In the genomic region with DNA sequence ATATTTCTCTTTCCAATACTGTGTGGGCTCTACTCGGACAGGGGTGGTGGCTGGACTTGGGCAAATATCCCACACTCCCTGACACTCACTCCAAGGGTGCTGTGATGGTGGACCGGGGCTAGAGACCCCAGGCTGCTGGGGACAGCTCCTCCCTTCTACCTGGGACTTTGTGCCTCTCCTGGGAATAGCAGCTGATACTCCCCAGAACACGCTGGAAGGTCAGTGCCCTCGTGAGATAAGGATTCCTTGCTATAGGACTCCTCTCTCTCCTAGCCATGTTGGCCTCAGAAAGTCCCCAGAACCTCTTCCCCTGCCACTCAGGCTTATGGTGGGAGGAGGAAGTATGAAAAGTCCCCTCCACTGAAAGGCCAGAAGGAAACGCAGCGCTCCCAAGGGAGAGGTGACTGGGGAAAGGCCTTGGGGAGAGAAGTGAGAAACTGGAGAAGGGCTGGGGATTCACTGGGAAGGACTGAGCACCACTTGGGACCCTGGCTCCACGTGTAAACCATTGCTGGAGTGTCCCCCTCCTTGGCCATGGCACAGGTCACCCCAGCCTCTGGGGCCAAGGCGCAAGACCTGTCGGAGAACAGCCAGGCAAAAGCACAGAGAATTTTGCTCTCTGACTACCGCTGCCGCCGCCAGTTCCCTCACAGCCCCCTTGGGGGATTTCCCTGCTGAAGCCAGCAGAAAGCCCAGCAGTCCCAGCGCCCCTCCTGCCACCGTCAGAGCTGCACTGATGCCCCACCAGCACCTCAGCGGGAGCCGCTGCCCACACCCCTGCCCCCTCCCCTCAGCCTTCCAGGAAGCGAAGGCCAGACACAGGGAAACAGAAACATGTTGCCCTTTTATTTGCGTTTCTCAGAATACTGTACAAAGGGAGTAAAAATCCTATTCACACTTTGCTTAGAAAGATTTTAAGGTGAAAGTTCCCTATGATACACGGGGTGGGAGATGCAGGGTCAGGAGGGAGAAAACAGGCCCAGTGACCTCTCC, we compare ENCODE assay signal across 9 cellular contexts.
DNase-seq lines count a peak whose midpoint lies in the region; ATAC-seq and TF ChIP-seq lines count a peak whose summit lies in the region.
"Had no signal": no experiment of that assay in that cellular context is flagged by ENCODE, and none has a peak within 500 bp of the region (broad histone marks: within the 10 kb centered on the region; RNA-seq: fewer than 3 reads in every experiment).

No MANE protein-coding gene starts in this region.

- no peak for TF ChIP-seq CTCF in GM10248 (IDR thresholded peaks at IDR 0.05; ENCODE audit: control extremely low read depth, extremely low read depth, low read depth, missing control alignments)
- no peak for TF ChIP-seq CTCF in WERI-Rb-1 (IDR thresholded peaks at IDR 0.05; ENCODE audit: low read depth, low read length)

- no peak overlapping the region for H3K27ac ChIP-seq in WERI-Rb-1

- no peaks in the 10 kb centered on the region for H3K27me3 ChIP-seq in WERI-Rb-1 (ENCODE audit: insufficient read depth, low read depth, severe bottlenecking)

- no peaks in the 10 kb centered on the region for H3K9me3 Mint-ChIP-seq in activated naive CD8-positive, alpha-beta T cell (ENCODE audit: low read depth)

- H3K27ac Mint-ChIP-seq in activated naive CD8-positive, alpha-beta T cell: peak overlapping the region; percentile 98

- H3K9me3 ChIP-seq in WERI-Rb-1 (ENCODE audit: severe bottlenecking): no peaks in the 10 kb centered on the region
- H3K9me3 ChIP-seq: Caco-2 had no signal

- H3K4me3 ChIP-seq in WERI-Rb-1 (ENCODE audit: low read depth, low read length): no peak overlapping the region

- no peak for ATAC-seq in HG02623 (IDR thresholded peaks at IDR 0.05; ENCODE audit: unreplicated experiment)

- POLR2A ChIA-PET in GM10248 (lab: Yijun Ruan, JAX): no interaction called here

- DNase-seq in GM10248 (ENCODE audit: extremely low spot score) (peak; percentile 74), NCI-H2107 treated with DMSO at 0.1 percent for 48 hours (lab: John Stamatoyannopoulos, UW; ENCODE audit: unreplicated experiment) (no peak), HuH-7.5 (ENCODE audit: low spot score) (no peak), WERI-Rb-1 (no peak)
- DNase-seq in activated CD4-positive, CD25-positive, alpha-beta regulatory T cell treated with anti-CD3 and anti-CD28 coated beads, Interleukin-2, amount 50 U/mL, for 72 hours: peak; percentile 57
- peak; percentile 68 for DNase-seq in stimulated activated CD4-positive, alpha-beta T cell treated with anti-CD3 and anti-CD28 coated beads, Interleukin-4, amount 100 ng/mL, for 1 hour
- DNase-seq: Caco-2 had no signal

- H3K27me3 Mint-ChIP-seq in activated naive CD8-positive, alpha-beta T cell: no peaks in the 10 kb centered on the region

- CTCF ChIA-PET in GM10248 (lab: Yijun Ruan, JAX): interaction anchor here (1.2 to 2.0 kb wide), 3 partner anchors 10 to 38 kb away, joined by 4 to 6 read pairs (median 5); no protein-coding TSS in a partner anchor

- H3K4me1 Mint-ChIP-seq in activated naive CD8-positive, alpha-beta T cell (ENCODE audit: low read depth): peaks cover 82% of the 10 kb centered on the region

- peaks cover 14% of the 10 kb centered on the region for H3K36me3 Mint-ChIP-seq in activated naive CD8-positive, alpha-beta T cell

- peaks cover 42% of the 10 kb centered on the region for H3K36me3 ChIP-seq in WERI-Rb-1

- H3K4me3 Mint-ChIP-seq in activated naive CD8-positive, alpha-beta T cell: peak overlapping the region; percentile 71

Comparison
In these comparisons a context has a peak if more than half of its experiments do, and no peak if none do; other contexts are left out.
1. DNase-seq: peak in GM10248 (single experiment), activated CD4-positive, CD25-positive, alpha-beta regulatory T cell treated with anti-CD3 and anti-CD28 coated beads, Interleukin-2, amount 50 U/mL, for 72 hours (single experiment) and stimulated activated CD4-positive, alpha-beta T cell treated with anti-CD3 and anti-CD28 coated beads, Interleukin-4, amount 100 ng/mL, for 1 hour (single experiment); none in NCI-H2107 treated with DMSO at 0.1 percent for 48 hours (single experiment), HuH-7.5 (single experiment) and WERI-Rb-1 (single experiment).